ENCODE assay signal across 26 cellular contexts in the genomic region with DNA sequence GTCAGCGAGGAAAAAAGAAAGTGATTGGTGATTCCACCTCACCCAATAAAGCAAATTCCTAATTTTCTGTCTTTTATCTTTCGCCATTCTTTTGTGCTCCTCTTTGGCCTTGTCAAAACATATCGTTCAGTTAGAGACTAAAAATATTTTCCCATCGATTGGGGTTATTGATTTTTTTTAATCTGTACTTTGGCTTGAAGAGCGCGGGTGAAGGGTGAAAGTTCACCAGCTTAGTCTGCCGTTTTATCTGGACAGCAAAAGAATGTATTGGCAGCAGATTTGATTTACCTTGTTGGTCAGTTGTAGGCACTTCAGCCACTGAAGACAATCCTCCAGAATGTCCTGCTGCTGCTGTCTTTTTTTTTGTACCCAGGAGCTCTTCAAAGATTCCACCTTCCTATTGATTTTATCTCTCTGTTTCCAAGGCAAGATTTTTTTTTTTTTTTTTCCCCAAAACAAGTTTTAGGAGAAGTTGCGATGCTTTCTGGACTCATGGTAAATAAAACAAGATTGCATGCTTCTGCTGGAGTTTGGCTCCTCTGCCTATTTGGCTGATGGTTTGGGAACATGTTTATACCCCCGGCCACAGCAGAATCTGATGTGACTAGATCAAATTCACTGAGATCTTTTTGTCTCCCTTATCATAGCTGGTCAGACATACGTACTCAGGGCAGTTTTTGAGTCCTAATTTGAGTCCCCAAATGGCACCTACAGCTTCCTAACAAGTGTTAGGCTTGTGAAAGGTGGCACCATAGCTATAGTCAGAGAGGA.
"Had no signal": no experiment of that assay in that cellular context is flagged by ENCODE, and none has a peak within 500 bp of the region (broad histone marks: within the 10 kb centered on the region; RNA-seq: fewer than 3 reads in every experiment).

No MANE protein-coding gene starts in this region.

- DNase-seq: activated CD4-positive, alpha-beta memory T cell treated with anti-CD3 and anti-CD28 coated beads, Interleukin-2, amount 10 ng/mL, durations not matched to agents 7 days and 5 days; activated CD4-positive, alpha-beta T cell treated with anti-CD3 and anti-CD28 coated beads for 1 hour; activated CD4-positive, alpha-beta T cell treated with anti-CD3 and anti-CD28 coated beads for 4 hours; activated CD4-positive, alpha-beta T cell treated with anti-CD3 and anti-CD28 coated beads, Interleukin-2, amount 10 ng/mL, durations not matched to agents 7 days and 5 days; activated CD4-positive, alpha-beta T cell treated with anti-CD3 and anti-CD28 coated beads, Interleukin-2, amount 50 U/mL, for 4 hours; activated CD8-positive, alpha-beta memory T cell treated with anti-CD3 and anti-CD28 coated beads, Interleukin-2, amount 50 U/mL, for 48 hours; activated gamma-delta T cell; activated naive CD4-positive, alpha-beta T cell; activated naive CD4-positive, alpha-beta T cell treated with anti-CD3 and anti-CD28 coated beads, Interleukin-2, amount 10 ng/mL, durations not matched to agents 7 days and 5 days; activated naive CD8-positive, alpha-beta T cell treated with anti-CD3 and anti-CD28 coated beads, Interleukin-2, amount 10 ng/mL, durations not matched to agents 7 days and 5 days; activated T-cell treated with anti-CD3 and anti-CD28 coated beads for 4 hours; activated T-cell treated with anti-CD3 and anti-CD28 coated beads, Interleukin-2, amount 50 U/mL, for 24 hours; activated T-cell treated with anti-CD3 and anti-CD28 coated beads, Interleukin-2, amount 50 U/mL, for 72 hours; brain microvascular endothelial cell; dorsolateral prefrontal cortex; effector memory CD4-positive, alpha-beta T cell; endodermal cell; foreskin fibroblast; head of caudate nucleus; T-helper 2 cell had no signal

- H3K27me3 Mint-ChIP-seq: activated CD4-positive, alpha-beta memory T cell treated with anti-CD3 and anti-CD28 coated beads, Interleukin-2, amount 10 ng/mL, durations not matched to agents 7 days and 5 days; activated CD4-positive, alpha-beta T cell treated with anti-CD3 and anti-CD28 coated beads, Interleukin-2, amount 10 ng/mL, durations not matched to agents 7 days and 5 days; activated naive CD4-positive, alpha-beta T cell treated with anti-CD3 and anti-CD28 coated beads, Interleukin-2, amount 10 ng/mL, durations not matched to agents 7 days and 5 days; activated naive CD8-positive, alpha-beta T cell treated with anti-CD3 and anti-CD28 coated beads, Interleukin-2, amount 10 ng/mL, durations not matched to agents 7 days and 5 days; activated T-cell treated with anti-CD3 and anti-CD28 coated beads, Interleukin-2, amount 50 U/mL, for 24 hours; central memory CD8-positive, alpha-beta T cell; dendritic cell treated with granulocyte-macrophage colony-stimulating factor and Interleukin-4, amounts not matched to agents 40 ng/mL and 50 ng/mL, for 4 days had no signal

- H3K9me3 Mint-ChIP-seq: activated CD4-positive, alpha-beta memory T cell treated with anti-CD3 and anti-CD28 coated beads, Interleukin-2, amount 10 ng/mL, durations not matched to agents 7 days and 5 days; endodermal cell had no signal

- H3K4me1 Mint-ChIP-seq: activated CD4-positive, alpha-beta memory T cell treated with anti-CD3 and anti-CD28 coated beads, Interleukin-2, amount 10 ng/mL, durations not matched to agents 7 days and 5 days; activated CD4-positive, alpha-beta T cell treated with anti-CD3 and anti-CD28 coated beads, Interleukin-2, amount 10 ng/mL, durations not matched to agents 7 days and 5 days; activated naive CD4-positive, alpha-beta T cell treated with anti-CD3 and anti-CD28 coated beads, Interleukin-2, amount 10 ng/mL, durations not matched to agents 7 days and 5 days; activated naive CD8-positive, alpha-beta T cell treated with anti-CD3 and anti-CD28 coated beads, Interleukin-2, amount 10 ng/mL, durations not matched to agents 7 days and 5 days; central memory CD8-positive, alpha-beta T cell; endodermal cell had no signal

- H3K27me3 ChIP-seq: ascending aorta, brain microvascular endothelial cell had no signal

- H3K4me3 ChIP-seq: ascending aorta, coronary artery, dorsolateral prefrontal cortex had no signal

- H3K36me3 ChIP-seq: ascending aorta, brain microvascular endothelial cell had no signal

- H3K27ac Mint-ChIP-seq: activated CD4-positive, alpha-beta memory T cell treated with anti-CD3 and anti-CD28 coated beads, Interleukin-2, amount 10 ng/mL, durations not matched to agents 7 days and 5 days; activated CD4-positive, alpha-beta T cell treated with anti-CD3 and anti-CD28 coated beads, Interleukin-2, amount 10 ng/mL, durations not matched to agents 7 days and 5 days; activated naive CD4-positive, alpha-beta T cell treated with anti-CD3 and anti-CD28 coated beads, Interleukin-2, amount 10 ng/mL, durations not matched to agents 7 days and 5 days; activated naive CD4-positive, alpha-beta T cell treated with anti-CD3 and anti-CD28 coated beads, Interleukin-2, amount 50 U/mL, for 72 hours; activated naive CD8-positive, alpha-beta T cell treated with anti-CD3 and anti-CD28 coated beads, Interleukin-2, amount 10 ng/mL, durations not matched to agents 7 days and 5 days; activated T-cell treated with anti-CD3 and anti-CD28 coated beads, Interleukin-2, amount 50 U/mL, for 24 hours; activated T-cell treated with anti-CD3 and anti-CD28 coated beads, Interleukin-2, amount 50 U/mL, for 72 hours; dendritic cell treated with granulocyte-macrophage colony-stimulating factor and Interleukin-4, amounts not matched to agents 40 ng/mL and 50 ng/mL, for 4 days; endodermal cell had no signal

- H3K4me1 ChIP-seq: ascending aorta had no signal

- H3K36me3 Mint-ChIP-seq: activated naive CD4-positive, alpha-beta T cell treated with anti-CD3 and anti-CD28 coated beads, Interleukin-2, amount 10 ng/mL, durations not matched to agents 7 days and 5 days; activated naive CD4-positive, alpha-beta T cell treated with anti-CD3 and anti-CD28 coated beads, Interleukin-2, amount 50 U/mL, for 72 hours; activated naive CD8-positive, alpha-beta T cell treated with anti-CD3 and anti-CD28 coated beads, Interleukin-2, amount 10 ng/mL, durations not matched to agents 7 days and 5 days had no signal

- ATAC-seq: activated naive CD4-positive, alpha-beta T cell treated with anti-CD3 and anti-CD28 coated beads, Interleukin-2, amount 50 U/mL, for 72 hours; activated T-cell treated with anti-CD3 and anti-CD28 coated beads, Interleukin-2, amount 50 U/mL, for 72 hours; esophagus mucosa had no signal

- H3K4me3 Mint-ChIP-seq: activated CD4-positive, alpha-beta memory T cell treated with anti-CD3 and anti-CD28 coated beads, Interleukin-2, amount 10 ng/mL, durations not matched to agents 7 days and 5 days; activated CD4-positive, alpha-beta T cell treated with anti-CD3 and anti-CD28 coated beads, Interleukin-2, amount 10 ng/mL, durations not matched to agents 7 days and 5 days; activated naive CD4-positive, alpha-beta T cell treated with anti-CD3 and anti-CD28 coated beads, Interleukin-2, amount 10 ng/mL, durations not matched to agents 7 days and 5 days; activated naive CD8-positive, alpha-beta T cell treated with anti-CD3 and anti-CD28 coated beads, Interleukin-2, amount 10 ng/mL, durations not matched to agents 7 days and 5 days; activated T-cell treated with anti-CD3 and anti-CD28 coated beads, Interleukin-2, amount 50 U/mL, for 24 hours; activated T-cell treated with anti-CD3 and anti-CD28 coated beads, Interleukin-2, amount 50 U/mL, for 72 hours; central memory CD8-positive, alpha-beta T cell; dendritic cell treated with granulocyte-macrophage colony-stimulating factor and Interleukin-4, amounts not matched to agents 40 ng/mL and 50 ng/mL, for 4 days; endodermal cell had no signal

- H3K9me3 ChIP-seq: ascending aorta had no signal

- H3K27ac ChIP-seq: ascending aorta, brain microvascular endothelial cell, coronary artery, dorsolateral prefrontal cortex had no signal
